Comparison of ENCODE assay signal across 9 cellular contexts in the genomic region with DNA sequence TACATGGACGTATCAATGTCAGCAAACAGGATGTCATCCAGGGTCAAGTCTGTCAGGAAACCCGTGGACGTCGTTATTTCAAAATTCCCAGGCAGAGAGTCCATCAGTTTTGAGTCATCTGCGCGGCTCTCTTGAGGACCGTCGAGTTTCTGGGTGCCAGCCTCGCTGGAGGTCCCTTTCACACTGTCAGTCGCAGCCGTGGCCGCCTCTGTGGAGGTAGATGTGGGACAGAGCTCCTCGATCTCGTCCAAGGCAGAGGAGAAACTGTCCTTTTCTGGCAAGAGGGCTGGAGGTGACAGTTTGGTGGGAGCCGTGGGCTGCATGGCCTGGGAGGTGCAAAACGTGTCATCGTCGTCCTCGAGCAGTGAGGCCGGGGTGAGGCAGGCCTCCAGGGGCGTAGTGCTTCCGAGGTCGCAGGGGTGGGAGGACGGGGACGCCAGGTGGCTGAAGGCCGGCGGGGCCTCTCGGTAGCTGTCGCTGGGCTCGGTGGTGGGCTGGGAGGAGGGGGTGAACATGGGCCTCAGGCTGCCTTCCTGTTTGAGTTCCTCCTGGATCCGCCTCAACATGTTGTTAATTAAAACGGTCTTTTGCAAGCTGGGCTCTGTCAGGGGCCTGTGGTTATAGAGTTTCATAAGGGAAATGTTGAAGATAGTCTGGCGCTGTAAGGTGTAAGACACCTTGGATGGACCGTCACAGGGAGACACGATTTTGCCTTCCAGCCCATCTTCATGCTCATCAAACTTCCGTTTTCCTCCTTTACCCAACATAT. TPM values are rescaled to one million over a fixed set of nuclear protein-coding genes. Genes with fewer than 3 reads are reported as not detected.
DNase-seq lines count a peak whose midpoint lies in the region; ATAC-seq and TF ChIP-seq lines count a peak whose summit lies in the region.
"Had no signal": no experiment of that assay in that cellular context is flagged by ENCODE, and none has a peak within 500 bp of the region (broad histone marks: within the 10 kb centered on the region; RNA-seq: fewer than 3 reads in every experiment).

No MANE protein-coding gene starts in this region.

- no peaks in the 10 kb centered on the region for H3K27me3 Mint-ChIP-seq in CD14-positive monocyte (ENCODE audit: low read depth in 3 of 3)
- no peaks in the 10 kb centered on the region for H3K27me3 Mint-ChIP-seq in activated naive CD8-positive, alpha-beta T cell treated with anti-CD3 and anti-CD28 coated beads, Interleukin-2, amount 10 ng/mL, durations not matched to agents 7 days and 5 days

- H3K4me1 Mint-ChIP-seq in CD14-positive monocyte = peaks cover 66% of the 10 kb centered on the region
- H3K4me1 Mint-ChIP-seq in activated naive CD8-positive, alpha-beta T cell treated with anti-CD3 and anti-CD28 coated beads, Interleukin-2, amount 10 ng/mL, durations not matched to agents 7 days and 5 days = peaks cover 51% of the 10 kb centered on the region

- peak overlapping the region; percentile 86 to 95 (median 93) for H3K27ac Mint-ChIP-seq in CD14-positive monocyte
- H3K27ac Mint-ChIP-seq in activated naive CD8-positive, alpha-beta T cell treated with anti-CD3 and anti-CD28 coated beads, Interleukin-2, amount 10 ng/mL, durations not matched to agents 7 days and 5 days = peak overlapping the region; percentile 83

- peak; percentile 58 for ATAC-seq in GM19324 (IDR thresholded peaks at IDR 0.05; ENCODE audit: low FRiP score, unreplicated experiment)
- ATAC-seq in HG03342 (IDR thresholded peaks at IDR 0.05; ENCODE audit: unreplicated experiment) = peak; percentile 65
- peak; percentile 60 for ATAC-seq in activated naive CD8-positive, alpha-beta T cell treated with anti-CD3 and anti-CD28 coated beads, Interleukin-2, amount 10 ng/mL, durations not matched to agents 7 days and 5 days (ENCODE audit: low read depth)
- ATAC-seq in upper lobe of right lung = peak; percentile 46

- peaks cover 21% of the 10 kb centered on the region for H3K36me3 ChIP-seq in upper lobe of right lung

- H3K9me3 ChIP-seq in upper lobe of right lung = no peaks in the 10 kb centered on the region

- H3K27ac ChIP-seq in upper lobe of right lung = peak overlapping the region; percentile 39

- no peak for DNase-seq in CD14-positive monocyte (ENCODE audit: low spot score)
- no peak for DNase-seq in activated naive CD8-positive, alpha-beta T cell treated with anti-CD3 and anti-CD28 coated beads, Interleukin-2, amount 10 ng/mL, durations not matched to agents 7 days and 5 days
- DNase-seq in upper lobe of right lung = no peak
- DNase-seq in NCI-H2107 treated with DMSO at 0.1 percent for 48 hours (lab: John Stamatoyannopoulos, UW; ENCODE audit: unreplicated experiment) = no peak
- no peak for DNase-seq in foreskin melanocyte
- DNase-seq in stimulated activated CD8-positive, alpha-beta memory T cell treated with anti-CD3 and anti-CD28 coated beads, Interleukin-4, amount 100 ng/mL, for 48 hours = no peak

- intact Hi-C loops in CD14-positive monocyte (cut with micrococcal nuclease) = no loop called here
- intact Hi-C loops in upper lobe of right lung (cut with DNase I) = no loop called here

- peaks cover 0 to 1% (median 0%) of the 10 kb centered on the region in 7 donors for H3K9me3 Mint-ChIP-seq in CD14-positive monocyte
- no peaks in the 10 kb centered on the region for H3K9me3 Mint-ChIP-seq in activated naive CD8-positive, alpha-beta T cell treated with anti-CD3 and anti-CD28 coated beads, Interleukin-2, amount 10 ng/mL, durations not matched to agents 7 days and 5 days

- no peaks in the 10 kb centered on the region for H3K27me3 ChIP-seq in upper lobe of right lung

- peaks cover 24% of the 10 kb centered on the region for H3K4me1 ChIP-seq in upper lobe of right lung

- H3K4me3 ChIP-seq in upper lobe of right lung = no peak overlapping the region
- H3K4me3 ChIP-seq: lung had no signal

- H3K36me3 Mint-ChIP-seq in CD14-positive monocyte = peaks cover 51 to 57% of the 10 kb centered on the region in 2 donors
- peaks cover 25% of the 10 kb centered on the region for H3K36me3 Mint-ChIP-seq in activated naive CD8-positive, alpha-beta T cell treated with anti-CD3 and anti-CD28 coated beads, Interleukin-2, amount 10 ng/mL, durations not matched to agents 7 days and 5 days

- H3K4me3 Mint-ChIP-seq in CD14-positive monocyte = peak overlapping the region; percentile 48 to 65
- peak overlapping the region; percentile 73 for H3K4me3 Mint-ChIP-seq in activated naive CD8-positive, alpha-beta T cell treated with anti-CD3 and anti-CD28 coated beads, Interleukin-2, amount 10 ng/mL, durations not matched to agents 7 days and 5 days

- TF ChIP-seq CTCF in CD14-positive monocyte (IDR thresholded peaks at IDR 0.05) (no peak), upper lobe of right lung (IDR thresholded peaks at IDR 0.05) (no peak)

- POLR2A ChIA-PET in activated naive CD8-positive, alpha-beta T cell treated with anti-CD3 and anti-CD28 coated beads, Interleukin-2, amount 10 ng/mL, durations not matched to agents 7 days and 5 days (lab: Charles Lee) = interaction anchor here (0.6 to 2.6 kb wide), 4 partner anchors 16 to 115 kb away, joined by 3 to 16 read pairs (median 6); partner anchors contain the start of gene SERTAD2

RNA-seq across cellular contexts. Expression of gene SERTAD2, which starts 17.4 kb away (rescaled TPM):
- 1 to 10 TPM; 8.5 to 8.8 TPM for polyA plus RNA-seq in CD14-positive monocyte
- 10 to 100 TPM; 27.0 to 27.7 TPM for total RNA-seq in activated naive CD8-positive, alpha-beta T cell treated with anti-CD3 and anti-CD28 coated beads, Interleukin-2, amount 10 ng/mL, durations not matched to agents 7 days and 5 days
- total RNA-seq in upper lobe of right lung = 20.7 TPM
